18 cellular contexts compared by ENCODE assay signal in genomic region chr4:184680698-184681097, GRCh38.
"Had no signal": no experiment of that assay in that cellular context is flagged by ENCODE, and none has a peak within 500 bp of the region (broad histone marks: within the 10 kb centered on the region; RNA-seq: fewer than 3 reads in every experiment).

No MANE protein-coding gene starts in this region.

- FAIRE-seq: islet of Langerhans had no signal

- H3K9me3 ChIP-seq: psoas muscle, sigmoid colon, suprapubic skin had no signal

- H3K4me3 ChIP-seq: psoas muscle, sigmoid colon, suprapubic skin had no signal

- H3K4me3 Mint-ChIP-seq: activated naive CD4-positive, alpha-beta T cell treated with anti-CD3 and anti-CD28 coated beads, Interleukin-2, amount 10 ng/mL, durations not matched to agents 7 days and 5 days; central memory CD8-positive, alpha-beta T cell; natural killer cell treated with Interleukin-12 subunit alpha and Interleukin-12 subunit beta and Interleukin-15 and Interleukin-18, amount 100 ng/mL, for 72 hours had no signal

- H3K9me3 Mint-ChIP-seq: activated naive CD4-positive, alpha-beta T cell treated with anti-CD3 and anti-CD28 coated beads, Interleukin-2, amount 10 ng/mL, durations not matched to agents 7 days and 5 days; activated T-helper 2 cell treated with anti-CD3 and anti-CD28 coated beads, Interferon-gamma antibody, Interleukin-2, Interleukin-4, amounts not matched to agents 10 μg/mL and 5 μg/mL and 100 μg/mL, durations not matched to agents 14 hours and 24 hours and 36 hours; central memory CD8-positive, alpha-beta T cell; natural killer cell treated with Interleukin-12 subunit alpha and Interleukin-12 subunit beta and Interleukin-15 and Interleukin-18, amount 100 ng/mL, for 72 hours had no signal

- H3K27ac ChIP-seq: psoas muscle, sigmoid colon, suprapubic skin had no signal

- H3K27ac Mint-ChIP-seq: activated naive CD4-positive, alpha-beta T cell treated with anti-CD3 and anti-CD28 coated beads, Interleukin-2, amount 10 ng/mL, durations not matched to agents 7 days and 5 days; activated T-helper 2 cell treated with anti-CD3 and anti-CD28 coated beads, Interferon-gamma antibody, Interleukin-2, Interleukin-4, amounts not matched to agents 10 μg/mL and 5 μg/mL and 100 μg/mL, durations not matched to agents 14 hours and 24 hours and 36 hours; natural killer cell treated with Interleukin-12 subunit alpha and Interleukin-12 subunit beta and Interleukin-15 and Interleukin-18, amount 100 ng/mL, for 72 hours had no signal

- ATAC-seq: natural killer cell treated with Interleukin-12 subunit alpha and Interleukin-12 subunit beta and Interleukin-15 and Interleukin-18, amount 100 ng/mL, for 72 hours; psoas muscle; stimulated activated naive CD8-positive, alpha-beta T cell treated with anti-CD3 and anti-CD28 coated beads, Interleukin-15, Interleukin-2, amounts not matched to agents 100 U/mL and 50 U/mL, for 24 hours had no signal

- H3K36me3 Mint-ChIP-seq: natural killer cell treated with Interleukin-12 subunit alpha and Interleukin-12 subunit beta and Interleukin-15 and Interleukin-18, amount 100 ng/mL, for 72 hours had no signal

- H3K36me3 ChIP-seq: suprapubic skin had no signal

- H3K4me1 ChIP-seq: psoas muscle, sigmoid colon had no signal

- H3K27me3 Mint-ChIP-seq: activated naive CD4-positive, alpha-beta T cell treated with anti-CD3 and anti-CD28 coated beads, Interleukin-2, amount 10 ng/mL, durations not matched to agents 7 days and 5 days; central memory CD8-positive, alpha-beta T cell; natural killer cell treated with Interleukin-12 subunit alpha and Interleukin-12 subunit beta and Interleukin-15 and Interleukin-18, amount 100 ng/mL, for 72 hours had no signal

- H3K27me3 ChIP-seq: sigmoid colon, suprapubic skin had no signal

- DNase-seq: activated CD4-positive, alpha-beta T cell treated with anti-CD3 and anti-CD28 coated beads, Interleukin-2, amount 50 U/mL, for 1 hour; activated naive CD4-positive, alpha-beta T cell treated with anti-CD3 and anti-CD28 coated beads, Interleukin-2, amount 10 ng/mL, durations not matched to agents 7 days and 5 days; activated T-cell treated with anti-CD3 and anti-CD28 coated beads for 4 hours; dermis blood vessel endothelial cell; erythroblast; foreskin fibroblast; midbrain; occipital lobe; psoas muscle; sigmoid colon; stimulated activated CD4-positive, alpha-beta T cell treated with anti-CD3 and anti-CD28 coated beads, Interleukin-12 subunit alpha, Interleukin-12 subunit beta, amount 100 ng/mL, for 4 hours; stimulated activated naive CD8-positive, alpha-beta T cell treated with anti-CD3 and anti-CD28 coated beads, Interleukin-15, Interleukin-2, amounts not matched to agents 100 U/mL and 50 U/mL, for 24 hours; T-helper 2 cell had no signal
